Comparison of ENCODE assay signal across 2 cellular contexts in the genomic region with DNA sequence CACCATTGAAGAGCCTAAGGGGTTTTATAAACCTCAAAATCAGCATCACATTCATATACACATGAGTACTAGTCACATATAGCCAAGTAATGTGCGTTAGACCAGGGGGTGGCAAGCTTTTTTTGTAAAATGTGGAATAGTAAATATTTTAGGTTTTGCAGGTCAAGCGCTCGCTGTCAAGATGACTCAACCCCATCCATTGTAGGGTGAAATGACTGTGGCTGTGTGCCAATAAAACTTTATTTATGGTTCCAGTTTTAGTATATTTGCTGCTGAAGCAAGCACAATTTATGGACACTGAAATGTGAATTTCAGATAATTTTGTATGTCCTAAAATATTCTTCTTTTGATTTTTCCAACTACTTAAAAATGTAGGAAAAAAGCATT.
TF ChIP-seq lines count a peak whose summit lies in the region.

No MANE protein-coding gene starts in this region.

TF ChIP-seq in HepG2, 621 proteins besides CTCF, POLR2A, EP300 and RAD21:
- TF ChIP-seq, protein P1, sequence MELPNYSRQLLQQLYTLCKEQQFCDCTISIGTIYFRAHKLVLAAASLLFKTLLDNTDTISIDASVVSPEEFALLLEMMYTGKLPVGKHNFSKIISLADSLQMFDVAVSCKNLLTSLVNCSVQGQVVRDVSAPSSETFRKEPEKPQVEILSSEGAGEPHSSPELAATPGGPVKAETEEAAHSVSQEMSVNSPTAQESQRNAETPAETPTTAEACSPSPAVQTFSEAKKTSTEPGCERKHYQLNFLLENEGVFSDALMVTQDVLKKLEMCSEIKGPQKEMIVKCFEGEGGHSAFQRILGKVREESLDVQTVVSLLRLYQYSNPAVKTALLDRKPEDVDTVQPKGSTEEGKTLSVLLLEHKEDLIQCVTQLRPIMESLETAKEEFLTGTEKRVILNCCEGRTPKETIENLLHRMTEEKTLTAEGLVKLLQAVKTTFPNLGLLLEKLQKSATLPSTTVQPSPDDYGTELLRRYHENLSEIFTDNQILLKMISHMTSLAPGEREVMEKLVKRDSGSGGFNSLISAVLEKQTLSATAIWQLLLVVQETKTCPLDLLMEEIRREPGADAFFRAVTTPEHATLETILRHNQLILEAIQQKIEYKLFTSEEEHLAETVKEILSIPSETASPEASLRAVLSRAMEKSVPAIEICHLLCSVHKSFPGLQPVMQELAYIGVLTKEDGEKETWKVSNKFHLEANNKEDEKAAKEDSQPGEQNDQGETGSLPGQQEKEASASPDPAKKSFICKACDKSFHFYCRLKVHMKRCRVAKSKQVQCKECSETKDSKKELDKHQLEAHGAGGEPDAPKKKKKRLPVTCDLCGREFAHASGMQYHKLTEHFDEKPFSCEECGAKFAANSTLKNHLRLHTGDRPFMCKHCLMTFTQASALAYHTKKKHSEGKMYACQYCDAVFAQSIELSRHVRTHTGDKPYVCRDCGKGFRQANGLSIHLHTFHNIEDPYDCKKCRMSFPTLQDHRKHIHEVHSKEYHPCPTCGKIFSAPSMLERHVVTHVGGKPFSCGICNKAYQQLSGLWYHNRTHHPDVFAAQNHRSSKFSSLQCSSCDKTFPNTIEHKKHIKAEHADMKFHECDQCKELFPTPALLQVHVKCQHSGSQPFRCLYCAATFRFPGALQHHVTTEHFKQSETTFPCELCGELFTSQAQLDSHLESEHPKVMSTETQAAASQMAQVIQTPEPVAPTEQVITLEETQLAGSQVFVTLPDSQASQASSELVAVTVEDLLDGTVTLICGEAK (IDR thresholded peaks at IDR 0.05): peak; percentile 57
- TF ChIP-seq, protein P1 (CRISPR knock-in tag; IDR thresholded peaks at IDR 0.05): peak; percentile 86
- no peak for TF ChIP-seq ZNF350 (CRISPR knock-in tag; IDR thresholded peaks at IDR 0.05; ENCODE audit: borderline replicate concordance, low read depth)

TF ChIP-seq in GM23338, 12 proteins besides CTCF, POLR2A, EP300 and RAD21:
- TF ChIP-seq, protein P2, sequence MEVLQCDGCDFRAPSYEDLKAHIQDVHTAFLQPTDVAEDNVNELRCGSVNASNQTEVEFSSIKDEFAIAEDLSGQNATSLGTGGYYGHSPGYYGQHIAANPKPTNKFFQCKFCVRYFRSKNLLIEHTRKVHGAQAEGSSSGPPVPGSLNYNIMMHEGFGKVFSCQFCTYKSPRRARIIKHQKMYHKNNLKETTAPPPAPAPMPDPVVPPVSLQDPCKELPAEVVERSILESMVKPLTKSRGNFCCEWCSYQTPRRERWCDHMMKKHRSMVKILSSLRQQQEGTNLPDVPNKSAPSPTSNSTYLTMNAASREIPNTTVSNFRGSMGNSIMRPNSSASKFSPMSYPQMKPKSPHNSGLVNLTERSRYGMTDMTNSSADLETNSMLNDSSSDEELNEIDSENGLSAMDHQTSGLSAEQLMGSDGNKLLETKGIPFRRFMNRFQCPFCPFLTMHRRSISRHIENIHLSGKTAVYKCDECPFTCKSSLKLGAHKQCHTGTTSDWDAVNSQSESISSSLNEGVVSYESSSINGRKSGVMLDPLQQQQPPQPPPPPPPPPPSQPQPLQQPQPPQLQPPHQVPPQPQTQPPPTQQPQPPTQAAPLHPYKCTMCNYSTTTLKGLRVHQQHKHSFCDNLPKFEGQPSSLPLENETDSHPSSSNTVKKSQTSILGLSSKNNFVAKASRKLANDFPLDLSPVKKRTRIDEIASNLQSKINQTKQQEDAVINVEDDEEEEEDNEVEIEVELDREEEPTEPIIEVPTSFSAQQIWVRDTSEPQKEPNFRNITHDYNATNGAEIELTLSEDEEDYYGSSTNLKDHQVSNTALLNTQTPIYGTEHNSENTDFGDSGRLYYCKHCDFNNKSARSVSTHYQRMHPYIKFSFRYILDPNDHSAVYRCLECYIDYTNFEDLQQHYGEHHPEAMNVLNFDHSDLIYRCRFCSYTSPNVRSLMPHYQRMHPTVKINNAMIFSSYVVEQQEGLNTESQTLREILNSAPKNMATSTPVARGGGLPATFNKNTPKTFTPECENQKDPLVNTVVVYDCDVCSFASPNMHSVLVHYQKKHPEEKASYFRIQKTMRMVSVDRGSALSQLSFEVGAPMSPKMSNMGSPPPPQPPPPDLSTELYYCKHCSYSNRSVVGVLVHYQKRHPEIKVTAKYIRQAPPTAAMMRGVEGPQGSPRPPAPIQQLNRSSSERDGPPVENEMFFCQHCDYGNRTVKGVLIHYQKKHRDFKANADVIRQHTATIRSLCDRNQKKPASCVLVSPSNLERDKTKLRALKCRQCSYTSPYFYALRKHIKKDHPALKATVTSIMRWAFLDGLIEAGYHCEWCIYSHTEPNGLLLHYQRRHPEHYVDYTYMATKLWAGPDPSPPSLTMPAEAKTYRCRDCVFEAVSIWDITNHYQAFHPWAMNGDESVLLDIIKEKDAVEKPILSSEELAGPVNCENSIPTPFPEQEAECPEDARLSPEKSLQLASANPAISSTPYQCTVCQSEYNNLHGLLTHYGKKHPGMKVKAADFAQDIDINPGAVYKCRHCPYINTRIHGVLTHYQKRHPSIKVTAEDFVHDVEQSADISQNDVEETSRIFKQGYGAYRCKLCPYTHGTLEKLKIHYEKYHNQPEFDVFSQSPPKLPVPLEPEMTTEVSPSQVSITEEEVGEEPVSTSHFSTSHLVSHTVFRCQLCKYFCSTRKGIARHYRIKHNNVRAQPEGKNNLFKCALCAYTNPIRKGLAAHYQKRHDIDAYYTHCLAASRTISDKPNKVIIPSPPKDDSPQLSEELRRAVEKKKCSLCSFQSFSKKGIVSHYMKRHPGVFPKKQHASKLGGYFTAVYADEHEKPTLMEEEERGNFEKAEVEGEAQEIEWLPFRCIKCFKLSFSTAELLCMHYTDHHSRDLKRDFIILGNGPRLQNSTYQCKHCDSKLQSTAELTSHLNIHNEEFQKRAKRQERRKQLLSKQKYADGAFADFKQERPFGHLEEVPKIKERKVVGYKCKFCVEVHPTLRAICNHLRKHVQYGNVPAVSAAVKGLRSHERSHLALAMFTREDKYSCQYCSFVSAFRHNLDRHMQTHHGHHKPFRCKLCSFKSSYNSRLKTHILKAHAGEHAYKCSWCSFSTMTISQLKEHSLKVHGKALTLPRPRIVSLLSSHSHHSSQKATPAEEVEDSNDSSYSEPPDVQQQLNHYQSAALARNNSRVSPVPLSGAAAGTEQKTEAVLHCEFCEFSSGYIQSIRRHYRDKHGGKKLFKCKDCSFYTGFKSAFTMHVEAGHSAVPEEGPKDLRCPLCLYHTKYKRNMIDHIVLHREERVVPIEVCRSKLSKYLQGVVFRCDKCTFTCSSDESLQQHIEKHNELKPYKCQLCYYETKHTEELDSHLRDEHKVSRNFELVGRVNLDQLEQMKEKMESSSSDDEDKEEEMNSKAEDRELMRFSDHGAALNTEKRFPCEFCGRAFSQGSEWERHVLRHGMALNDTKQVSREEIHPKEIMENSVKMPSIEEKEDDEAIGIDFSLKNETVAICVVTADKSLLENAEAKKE (CRISPR knock-in tag; IDR thresholded peaks at IDR 0.05): no peak
- TF ChIP-seq, protein P3, sequence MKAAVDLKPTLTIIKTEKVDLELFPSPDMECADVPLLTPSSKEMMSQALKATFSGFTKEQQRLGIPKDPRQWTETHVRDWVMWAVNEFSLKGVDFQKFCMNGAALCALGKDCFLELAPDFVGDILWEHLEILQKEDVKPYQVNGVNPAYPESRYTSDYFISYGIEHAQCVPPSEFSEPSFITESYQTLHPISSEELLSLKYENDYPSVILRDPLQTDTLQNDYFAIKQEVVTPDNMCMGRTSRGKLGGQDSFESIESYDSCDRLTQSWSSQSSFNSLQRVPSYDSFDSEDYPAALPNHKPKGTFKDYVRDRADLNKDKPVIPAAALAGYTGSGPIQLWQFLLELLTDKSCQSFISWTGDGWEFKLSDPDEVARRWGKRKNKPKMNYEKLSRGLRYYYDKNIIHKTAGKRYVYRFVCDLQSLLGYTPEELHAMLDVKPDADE (IDR thresholded peaks at IDR 0.05): no peak
- TF ChIP-seq ZNF331 (CRISPR knock-in tag; IDR thresholded peaks at IDR 0.05; ENCODE audit: low read depth): no peak
- no peak for TF ChIP-seq EZH2 (IDR thresholded peaks at IDR 0.05; ENCODE audit: low read depth, unreplicated experiment)
- TF ChIP-seq EZH2phosphoT487 (IDR thresholded peaks at IDR 0.05; ENCODE audit: unreplicated experiment): no peak
- no peak for TF ChIP-seq POLR2AphosphoS5 (IDR thresholded peaks at IDR 0.05; ENCODE audit: low read depth)
- no peak for TF ChIP-seq STAT1 (IDR thresholded peaks at IDR 0.05; ENCODE audit: unreplicated experiment)
- no peak for TF ChIP-seq NANOG (IDR thresholded peaks at IDR 0.05; ENCODE audit: borderline replicate concordance)
- no peak for TF ChIP-seq JUNB (IDR thresholded peaks at IDR 0.05; ENCODE audit: unreplicated experiment)
- TF ChIP-seq, protein P4, sequence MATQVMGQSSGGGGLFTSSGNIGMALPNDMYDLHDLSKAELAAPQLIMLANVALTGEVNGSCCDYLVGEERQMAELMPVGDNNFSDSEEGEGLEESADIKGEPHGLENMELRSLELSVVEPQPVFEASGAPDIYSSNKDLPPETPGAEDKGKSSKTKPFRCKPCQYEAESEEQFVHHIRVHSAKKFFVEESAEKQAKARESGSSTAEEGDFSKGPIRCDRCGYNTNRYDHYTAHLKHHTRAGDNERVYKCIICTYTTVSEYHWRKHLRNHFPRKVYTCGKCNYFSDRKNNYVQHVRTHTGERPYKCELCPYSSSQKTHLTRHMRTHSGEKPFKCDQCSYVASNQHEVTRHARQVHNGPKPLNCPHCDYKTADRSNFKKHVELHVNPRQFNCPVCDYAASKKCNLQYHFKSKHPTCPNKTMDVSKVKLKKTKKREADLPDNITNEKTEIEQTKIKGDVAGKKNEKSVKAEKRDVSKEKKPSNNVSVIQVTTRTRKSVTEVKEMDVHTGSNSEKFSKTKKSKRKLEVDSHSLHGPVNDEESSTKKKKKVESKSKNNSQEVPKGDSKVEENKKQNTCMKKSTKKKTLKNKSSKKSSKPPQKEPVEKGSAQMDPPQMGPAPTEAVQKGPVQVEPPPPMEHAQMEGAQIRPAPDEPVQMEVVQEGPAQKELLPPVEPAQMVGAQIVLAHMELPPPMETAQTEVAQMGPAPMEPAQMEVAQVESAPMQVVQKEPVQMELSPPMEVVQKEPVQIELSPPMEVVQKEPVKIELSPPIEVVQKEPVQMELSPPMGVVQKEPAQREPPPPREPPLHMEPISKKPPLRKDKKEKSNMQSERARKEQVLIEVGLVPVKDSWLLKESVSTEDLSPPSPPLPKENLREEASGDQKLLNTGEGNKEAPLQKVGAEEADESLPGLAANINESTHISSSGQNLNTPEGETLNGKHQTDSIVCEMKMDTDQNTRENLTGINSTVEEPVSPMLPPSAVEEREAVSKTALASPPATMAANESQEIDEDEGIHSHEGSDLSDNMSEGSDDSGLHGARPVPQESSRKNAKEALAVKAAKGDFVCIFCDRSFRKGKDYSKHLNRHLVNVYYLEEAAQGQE (IDR thresholded peaks at IDR 0.05; ENCODE audit: unreplicated experiment): no peak
